In the genomic region with DNA sequence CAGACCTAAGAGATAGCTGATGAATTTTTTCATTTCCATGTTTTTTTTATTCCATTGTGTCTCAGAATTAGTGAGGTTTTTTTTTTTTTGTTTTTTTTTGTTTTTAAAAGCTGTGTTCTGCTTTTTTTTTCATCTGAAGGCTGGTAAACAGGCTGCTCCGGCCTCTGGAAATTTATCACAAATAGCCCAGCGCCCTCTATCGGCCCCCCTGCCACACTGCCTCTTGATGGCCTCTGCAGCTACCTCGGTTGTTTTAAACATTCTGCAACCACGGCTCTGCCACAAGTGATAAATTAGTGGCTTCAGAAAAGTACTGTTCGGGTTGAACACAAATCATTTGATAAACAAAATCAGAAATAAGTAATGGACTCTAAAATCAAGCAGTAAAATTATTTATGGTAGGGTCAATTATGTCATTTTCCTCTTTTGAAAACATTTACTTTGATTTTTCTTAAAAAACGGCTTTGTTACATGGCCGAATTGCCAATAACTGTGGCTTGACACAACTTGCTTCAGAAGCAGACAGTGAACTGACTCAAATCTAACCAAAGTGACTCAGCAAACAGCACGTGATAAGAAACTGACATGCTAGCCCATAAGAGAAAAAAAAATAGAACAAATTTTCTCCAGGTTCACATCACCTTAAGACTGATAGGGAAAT, we compare ENCODE assay signal across 8 cellular contexts.
DNase-seq lines count a peak whose midpoint lies in the region; ATAC-seq and TF ChIP-seq lines count a peak whose summit lies in the region.

No MANE protein-coding gene starts in this region.

- no peaks in the 10 kb centered on the region for H3K9me3 ChIP-seq in OCI-LY7 (ENCODE audit: low read length)
- H3K9me3 ChIP-seq in gastroesophageal sphincter, result no peaks in the 10 kb centered on the region
- no peaks in the 10 kb centered on the region for H3K9me3 ChIP-seq in trophoblast cell (ENCODE audit: insufficient read depth, low read depth, low read length)

- TF ChIP-seq POLR2A in GM18505 (IDR thresholded peaks at IDR 0.05; ENCODE audit: borderline replicate concordance, extremely low read depth, insufficient read depth, insufficient read length) (no peak), gastroesophageal sphincter (IDR thresholded peaks at IDR 0.05) (no peak)

- no peak overlapping the region for H3K18ac ChIP-seq in trophoblast cell (ENCODE audit: low read length)

- POLR2A ChIA-PET in OCI-LY7 (lab: Charles Lee), result no interaction called here

- no peaks in the 10 kb centered on the region for H3K9me2 ChIP-seq in OCI-LY7 (ENCODE audit: insufficient read depth, low read length)

- ATAC-seq in GM18505 (IDR thresholded peaks at IDR 0.05; ENCODE audit: unreplicated experiment), result peak; percentile 76
- ATAC-seq in HG03378 (IDR thresholded peaks at IDR 0.05; ENCODE audit: unreplicated experiment), result peak; percentile 58
- ATAC-seq in activated T-cell treated with anti-CD3 and anti-CD28 coated beads, Interleukin-2, amount 50 U/mL, for 72 hours (replicated peaks in 1 of 2), result no peak
- ATAC-seq in gastroesophageal sphincter, result no peak
- no peak for ATAC-seq in HG03571 (IDR thresholded peaks at IDR 0.05; ENCODE audit: unreplicated experiment)

- H3K36me3 ChIP-seq in OCI-LY7 (ENCODE audit: insufficient read depth, low read length) (no peaks in the 10 kb centered on the region), gastroesophageal sphincter (no peaks in the 10 kb centered on the region), trophoblast cell (ENCODE audit: control insufficient read depth in 1 of 2, insufficient read depth in 2 of 2, low read length in 2 of 2) (no peaks in the 10 kb centered on the region)

- no peaks in the 10 kb centered on the region for H3K9me3 Mint-ChIP-seq in activated T-cell treated with anti-CD3 and anti-CD28 coated beads, Interleukin-2, amount 50 U/mL, for 72 hours

- H3K27ac ChIP-seq in OCI-LY7 (ENCODE audit: low read depth, low read length, poor library complexity, severe bottlenecking), result no peak overlapping the region
- H3K27ac ChIP-seq in gastroesophageal sphincter, result no peak overlapping the region
- no peak overlapping the region for H3K27ac ChIP-seq in trophoblast cell (ENCODE audit: low read depth, low read length)

- H2AK5ac ChIP-seq in trophoblast cell (ENCODE audit: low read length), result no peak overlapping the region

- no peak overlapping the region for H4K91ac ChIP-seq in trophoblast cell (ENCODE audit: low read depth, low read length)

- H3K27me3 ChIP-seq in gastroesophageal sphincter (no peaks in the 10 kb centered on the region), trophoblast cell (ENCODE audit: insufficient read depth, low read length) (no peaks in the 10 kb centered on the region)

- TF ChIP-seq EP300 in gastroesophageal sphincter (IDR thresholded peaks at IDR 0.05), result no peak

- no peak overlapping the region for H2BK12ac ChIP-seq in trophoblast cell (ENCODE audit: low read length)

- peak; percentile 62 for TF ChIP-seq CTCF in AG10803 (conservative IDR thresholded peaks at IDR 0.05; ENCODE audit: low read length)
- peak; percentile 94 for TF ChIP-seq CTCF in OCI-LY7 (conservative IDR thresholded peaks at IDR 0.05; ENCODE audit: low read length)
- peak in 3 of 4 experiments; percentile 21 to 49 (median 38) for TF ChIP-seq CTCF in gastroesophageal sphincter (IDR thresholded peaks at IDR 0.05)

- H4K20me1 ChIP-seq in OCI-LY7 (ENCODE audit: insufficient read depth, low read length), result no peaks in the 10 kb centered on the region

- BruUV-seq in OCI-LY7 (replicated peaks; lab: Mats Ljungman, UMichigan), result no TSS peak

- H4K12ac ChIP-seq in trophoblast cell (ENCODE audit: low read depth, low read length), result no peak overlapping the region

- H3K36me3 Mint-ChIP-seq in activated T-cell treated with anti-CD3 and anti-CD28 coated beads, Interleukin-2, amount 50 U/mL, for 72 hours (ENCODE audit: insufficient read depth in 2 of 2), result no peaks in the 10 kb centered on the region

- intact Hi-C loops in OCI-LY7 (cut with micrococcal nuclease; ENCODE audit: unreplicated experiment), result loop anchor here (5.0 kb wide), 2 partner anchors 183 to 1027 kb away; no protein-coding TSS in a partner anchor

- H3K23ac ChIP-seq in trophoblast cell (ENCODE audit: low read length), result no peak overlapping the region

- H3K4me1 Mint-ChIP-seq in activated T-cell treated with anti-CD3 and anti-CD28 coated beads, Interleukin-2, amount 50 U/mL, for 72 hours (ENCODE audit: low read depth), result no peaks in the 10 kb centered on the region

- no peaks in the 10 kb centered on the region for H3K27me3 Mint-ChIP-seq in activated T-cell treated with anti-CD3 and anti-CD28 coated beads, Interleukin-2, amount 50 U/mL, for 72 hours (ENCODE audit: low read depth)

- H3K4ac ChIP-seq in trophoblast cell (ENCODE audit: low read depth, low read length), result no peak overlapping the region

- no peaks in the 10 kb centered on the region for H3K79me2 ChIP-seq in OCI-LY7 (ENCODE audit: insufficient read depth, low read depth, low read length)
- no peaks in the 10 kb centered on the region for H3K79me2 ChIP-seq in trophoblast cell (ENCODE audit: control insufficient read depth, insufficient read depth, low read length, poor library complexity)

- H3K4me3 Mint-ChIP-seq in activated T-cell treated with anti-CD3 and anti-CD28 coated beads, Interleukin-2, amount 50 U/mL, for 72 hours, result no peak overlapping the region

- WGBS in gastroesophageal sphincter (ENCODE audit: low coverage in 1 of 2), 2 donors, result 13 to 19% methylated on average over 7 to 8 of the region's 9 CpGs
- no CpG with 5 or more reads among the region's 9 CpGs for WGBS in trophoblast cell (ENCODE audit: extremely low coverage, insufficient coverage, insufficient read length)

- CTCF ChIA-PET in OCI-LY7 (lab: Charles Lee; ENCODE audit: unreplicated experiment), result interaction anchor here (0.6 kb wide), 1 partner anchor 1162 kb away, joined by 3 read pairs; no protein-coding TSS in a partner anchor

- H2BK120ac ChIP-seq in trophoblast cell (ENCODE audit: insufficient read depth, low read length, poor library complexity), result no peak overlapping the region

- H3K4me1 ChIP-seq in OCI-LY7 (ENCODE audit: insufficient read depth, low read length, poor library complexity, severe bottlenecking) (no peaks in the 10 kb centered on the region), gastroesophageal sphincter (no peaks in the 10 kb centered on the region), trophoblast cell (ENCODE audit: control insufficient read depth in 1 of 2, insufficient read depth in 2 of 2, low read length in 2 of 2) (no peaks in the 10 kb centered on the region)

- H3K4me2 ChIP-seq in OCI-LY7 (ENCODE audit: low read length) (no peak overlapping the region), trophoblast cell (ENCODE audit: low read length) (no peak overlapping the region)

- H2AFZ ChIP-seq in OCI-LY7 (ENCODE audit: low read length) (no peak overlapping the region), trophoblast cell (ENCODE audit: insufficient read depth, low read length, poor library complexity) (no peak overlapping the region)

- H4K8ac ChIP-seq in trophoblast cell (ENCODE audit: low read depth, low read length), result no peak overlapping the region

- no peaks in the 10 kb centered on the region for H3K79me1 ChIP-seq in trophoblast cell (ENCODE audit: low read length)

- no peak overlapping the region for H3K27ac Mint-ChIP-seq in activated T-cell treated with anti-CD3 and anti-CD28 coated beads, Interleukin-2, amount 50 U/mL, for 72 hours

- no peak overlapping the region for H2BK5ac ChIP-seq in trophoblast cell (ENCODE audit: low read depth, low read length, poor library complexity)

- no peak overlapping the region for H3K9ac ChIP-seq in trophoblast cell (ENCODE audit: low read length)

- DNase-seq in AG10803 (ENCODE audit: low read depth) (peak; percentile 29), OCI-LY7 (ENCODE audit: low spot score) (peak; percentile 58), trophoblast cell (peak; percentile 48 to 75)
- DNase-seq in activated T-cell treated with anti-CD3 and anti-CD28 coated beads, Interleukin-2, amount 50 U/mL, for 72 hours, result peak; percentile 52 to 64

- H3K14ac ChIP-seq in trophoblast cell (ENCODE audit: low read length), result no peak overlapping the region

- no peak overlapping the region for H3K4me3 ChIP-seq in AG10803 (ENCODE audit: low read length)
- H3K4me3 ChIP-seq in OCI-LY7 (ENCODE audit: low read depth, low read length, poor library complexity, severe bottlenecking), result no peak overlapping the region
- H3K4me3 ChIP-seq in gastroesophageal sphincter, result no peak overlapping the region
- H3K4me3 ChIP-seq in trophoblast cell (ENCODE audit: low read depth, low read length), result no peak overlapping the region

Comparison
In these comparisons a context has a peak if more than half of its experiments do, and no peak if none do; other contexts are left out.
1. CTCF ChIP-seq: peak in every context shown above with its lines; median percentile 94 in OCI-LY7; 62 in AG10803; 38 in gastroesophageal sphincter.
2. ATAC-seq: peak in GM18505 (single experiment) and HG03378 (single experiment); none in activated T-cell treated with anti-CD3 and anti-CD28 coated beads, Interleukin-2, amount 50 U/mL, for 72 hours (0 of 2), gastroesophageal sphincter (single experiment) and HG03571 (single experiment).
3. Peak in every context shown above with its lines, with median percentiles within 50 percentile points of each other: DNase-seq.